Comparison of ENCODE assay signal across 9 cellular contexts in genomic region chr12:49108958-49109404, GRCh38. TPM values are rescaled to one million over a fixed set of nuclear protein-coding genes. Genes with fewer than 3 reads are reported as not detected.
A peak's percentile ranks its signal among the peaks of the same experiment; 100 is the strongest.
DNase-seq lines count a peak whose midpoint lies in the region; ATAC-seq, FAIRE-seq and TF ChIP-seq lines count a peak whose summit lies in the region.
"Had no signal": no experiment of that assay in that cellular context is flagged by ENCODE, and none has a peak within 500 bp of the region (broad histone marks: within the 10 kb centered on the region; RNA-seq: fewer than 3 reads in every experiment).

No MANE protein-coding gene starts in this region.

- H2AFZ ChIP-seq in SU-DHL-6 (ENCODE audit: low read depth, low read length, severe bottlenecking), result no peak overlapping the region

- H3F3A ChIP-seq in SU-DHL-6 (ENCODE audit: insufficient read depth), result no peaks in the 10 kb centered on the region

- no peak for TF ChIP-seq CTCF in SU-DHL-6 (IDR thresholded peaks at IDR 0.05; ENCODE audit: insufficient read depth, low read length, poor library complexity, severe bottlenecking)
- no peak for TF ChIP-seq CTCF in fibroblast of villous mesenchyme (IDR thresholded peaks at IDR 0.05; ENCODE audit: insufficient read depth, low read depth, low read length)
- TF ChIP-seq CTCF in pancreas (IDR thresholded peaks at IDR 0.05), result no peak

- H3K4me3 ChIP-seq in SU-DHL-6 (ENCODE audit: insufficient read depth, low read length, poor library complexity, severe bottlenecking), result no peak overlapping the region
- H3K4me3 ChIP-seq in fibroblast of villous mesenchyme (ENCODE audit: low read depth, low read length), result peak overlapping the region; percentile 95
- H3K4me3 ChIP-seq in pancreas, result peak overlapping the region in 2 of 4 donors; percentile 84 to 88

- WGBS in pancreas, 2 donors, result 16 to 19% methylated on average over 4 of the region's 4 CpGs

- H3K9me2 ChIP-seq in SU-DHL-6 (replicated peaks; ENCODE audit: insufficient read depth, low read length), result no peaks in the 10 kb centered on the region

- H3K79me2 ChIP-seq in SU-DHL-6 (ENCODE audit: insufficient read depth, low read length), result no peaks in the 10 kb centered on the region

- no peak overlapping the region for H3K9ac ChIP-seq in SU-DHL-6 (ENCODE audit: low read length)

- peaks cover 8 to 16% (median 11%) of the 10 kb centered on the region in 3 donors for H3K4me1 ChIP-seq in pancreas

- ATAC-seq in pancreas, result peak; percentile 19 to 33 (median 25)

- H3K9me3 ChIP-seq in SU-DHL-6 (ENCODE audit: insufficient read depth, low read length), result no peaks in the 10 kb centered on the region
- H3K9me3 ChIP-seq in pancreas, result no peaks in the 10 kb centered on the region

- no peak overlapping the region for H3K27ac ChIP-seq in SU-DHL-6 (ENCODE audit: low read depth, low read length)
- peak overlapping the region in 3 of 4 donors; percentile 6 to 96 (median 94) for H3K27ac ChIP-seq in pancreas

- peak overlapping the region; percentile 98 for H3K4me2 ChIP-seq in SU-DHL-6 (ENCODE audit: low read depth, low read length, poor library complexity, severe bottlenecking)

- intact Hi-C loops in pancreas (cut with DNase I), result no loop called here

- H3K27me3 ChIP-seq in SU-DHL-6 (ENCODE audit: low read length), result no peaks in the 10 kb centered on the region
- H3K27me3 ChIP-seq in pancreas, result no peaks in the 10 kb centered on the region

- DNase-seq in GM03348 (ENCODE audit: low spot score) (peak; percentile 63), fibroblast of villous mesenchyme (ENCODE audit: low read depth) (peak; percentile 89), pancreas (peak in 4 of 6 donors; percentile 31 to 56 (median 46)), middle frontal gyrus (ENCODE audit: extremely low spot score, low spot score) (no peak), SW 1271 (lab: John Stamatoyannopoulos, UW) (no peak), NCI-H1417 (lab: John Stamatoyannopoulos, UW) (no peak)
- no peak for DNase-seq in central memory CD4-positive, alpha-beta T cell

- no peak for FAIRE-seq in pancreas (lab: Jason Lieb, UNC)

- H4K20me1 ChIP-seq in SU-DHL-6 (ENCODE audit: low read depth, low read length), result no peaks in the 10 kb centered on the region

- H3K36me3 ChIP-seq in SU-DHL-6 (ENCODE audit: low read length) (no peaks in the 10 kb centered on the region), pancreas (peaks cover 0 to 5% (median 3%) of the 10 kb centered on the region in 3 donors)

RNA-seq across cellular contexts. Expression of gene LMBR1L, which starts 1.7 kb away (rescaled TPM):
- total RNA-seq in fibroblast of villous mesenchyme (47.9 and 71.2 TPM in 2 replicates), pancreas (10 to 100 TPM; 12.9 to 37.6 (median 20.4) TPM)
- 10 to 100 TPM; 46.6 to 76.5 TPM for polyA plus RNA-seq in pancreas

RNA-seq across cellular contexts. Expression of gene DHH, which starts 14.4 kb away (rescaled TPM):
- not detected in 2 replicates for total RNA-seq in fibroblast of villous mesenchyme
- under 1 TPM in 5 of 6 donors, not detected in 1; 0.03 to 0.53 (median 0.24) TPM for total RNA-seq in pancreas
- polyA plus RNA-seq in pancreas, result under 1 TPM; 0.11 to 0.14 TPM
- total RNA-seq: RPMI7951 had no signal

RNA-seq across cellular contexts. Expression of gene TUBA1B, which starts 22.2 kb away (rescaled TPM):
- total RNA-seq in fibroblast of villous mesenchyme (1,457 and 1,471 TPM in 2 replicates), pancreas (100 to 1,000 TPM in 3 of 6 donors, 10 to 100 TPM in 3; 43.1 to 185 (median 108) TPM)
- polyA plus RNA-seq in pancreas, result 100 to 1,000 TPM in 1 of 2 donors, 10 to 100 TPM in 1; 92.0 to 214 TPM

RNA-seq across cellular contexts. Expression of gene RHEBL1, which starts 39.2 kb away (rescaled TPM):
- 0.64 and 0.86 TPM in 2 replicates for total RNA-seq in fibroblast of villous mesenchyme
- under 1 TPM in 3 of 6 donors, not detected in 3; 0.14 to 0.25 (median 0.18) TPM for total RNA-seq in pancreas
- polyA plus RNA-seq in pancreas, result under 1 TPM; 0.38 to 0.63 TPM

RNA-seq across cellular contexts. Expression of gene KMT2D, which starts 48.4 kb away (rescaled TPM):
- total RNA-seq in fibroblast of villous mesenchyme (32.2 and 37.1 TPM in 2 replicates), pancreas (10 to 100 TPM; 35.8 to 53.0 (median 39.5) TPM)
- 10 to 100 TPM; 20.0 to 79.3 TPM for polyA plus RNA-seq in pancreas

Comparison
In these comparisons a context has a peak if more than half of its experiments do, and no peak if none do; other contexts are left out.
1. DNase-seq: peak in GM03348 (single experiment), fibroblast of villous mesenchyme (single experiment) and pancreas (4 of 6); none in central memory CD4-positive, alpha-beta T cell (single experiment), middle frontal gyrus (single experiment), SW 1271 (0 of 2) and NCI-H1417 (0 of 3).